11 cellular contexts compared by ENCODE assay signal in the genomic region with DNA sequence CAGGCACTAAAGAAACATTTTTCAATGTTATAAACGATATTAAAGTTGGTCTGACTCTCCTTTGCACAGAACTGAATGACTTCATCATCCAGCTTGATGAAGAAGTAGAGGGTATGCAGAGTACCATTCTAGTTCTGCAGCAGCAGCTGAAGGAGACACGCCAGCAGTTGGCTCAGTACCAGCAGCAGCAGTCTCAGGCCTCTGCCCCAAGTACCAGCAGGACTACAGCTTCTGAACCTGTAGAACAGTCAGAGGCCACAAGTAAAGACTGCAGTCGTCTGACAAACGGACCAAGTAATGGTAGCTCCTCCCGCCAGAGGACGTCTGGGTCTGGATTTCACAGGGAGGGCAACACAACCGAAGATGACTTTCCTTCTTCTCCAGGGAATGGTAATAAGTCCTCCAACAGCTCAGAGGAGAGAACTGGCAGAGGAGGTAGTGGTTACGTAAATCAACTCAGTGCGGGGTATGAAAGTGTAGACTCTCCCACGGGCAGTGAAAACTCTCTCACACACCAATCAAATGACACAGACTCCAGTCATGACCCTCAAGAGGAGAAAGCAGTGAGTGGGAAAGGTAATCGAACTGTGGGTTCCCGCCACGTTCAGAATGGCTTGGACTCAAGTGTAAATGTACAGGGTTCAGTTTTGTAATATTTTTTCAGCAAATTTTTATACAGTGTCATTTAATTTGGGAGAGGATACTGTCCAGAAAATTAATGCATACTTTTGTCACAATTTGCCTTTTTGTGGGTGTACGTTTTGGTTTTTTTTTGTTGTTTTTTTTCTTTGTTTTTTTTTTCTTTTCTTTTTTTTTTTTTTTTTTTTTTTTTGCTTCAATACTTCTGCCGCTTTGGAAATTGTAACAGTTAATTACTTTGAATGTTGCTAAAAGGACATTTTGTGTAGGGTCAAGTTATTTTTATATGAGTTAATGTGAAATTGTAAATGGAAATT. TPM values are rescaled to one million over a fixed set of nuclear protein-coding genes. Genes with fewer than 3 reads are reported as not detected.
DNase-seq lines count a peak whose midpoint lies in the region; ATAC-seq and TF ChIP-seq lines count a peak whose summit lies in the region.
"Had no signal": no experiment of that assay in that cellular context is flagged by ENCODE, and none has a peak within 500 bp of the region (broad histone marks: within the 10 kb centered on the region; RNA-seq: fewer than 3 reads in every experiment).

No MANE protein-coding gene starts in this region.

- no peak for ATAC-seq in CD4-positive, alpha-beta T cell (ENCODE audit: poor library complexity)
- no peak for ATAC-seq in GM23338
- no peak for ATAC-seq in HG03097 (IDR thresholded peaks at IDR 0.05; ENCODE audit: low FRiP score, unreplicated experiment)

- peaks cover 16% of the 10 kb centered on the region; the same call in 1 of the 2 replicates for H3K79me2 ChIP-seq in GM23338 (replicated peaks; ENCODE audit: insufficient read depth)

- no peak overlapping the region for H3K4me3 Mint-ChIP-seq in CD4-positive, alpha-beta T cell
- no peak overlapping the region for H3K4me3 Mint-ChIP-seq in GM23338
- peak overlapping the region; percentile 42 for H3K4me3 Mint-ChIP-seq in neural crest cell
- H3K4me3 Mint-ChIP-seq: nephron had no signal

- no peaks in the 10 kb centered on the region for H3K9me2 ChIP-seq in GM23338 (ENCODE audit: insufficient read depth)

- CTCF ChIA-PET in CD4-positive, alpha-beta T cell (lab: Charles Lee) = no interaction called here

- H3F3A ChIP-seq in GM23338 (replicated peaks; ENCODE audit: low read depth) = peaks cover 7% of the 10 kb centered on the region; the same call in 1 of the 2 replicates

- H3K36me3 ChIP-seq in GM23338 (ENCODE audit: insufficient read depth) = peaks cover 52% of the 10 kb centered on the region; the same call in 1 of the 2 replicates

- POLR2A ChIA-PET in CD4-positive, alpha-beta T cell (lab: Charles Lee) = interaction anchor here (1.0 kb wide), 2 partner anchors 29 to 36 kb away, joined by 4 to 5 read pairs; partner anchors contain the start of gene WTAP

- H3K27ac Mint-ChIP-seq in CD4-positive, alpha-beta T cell = peak overlapping the region; percentile 15
- no peak overlapping the region for H3K27ac Mint-ChIP-seq in GM23338
- H3K27ac Mint-ChIP-seq in neural crest cell (ENCODE audit: unreplicated experiment) = no peak overlapping the region

- no peak overlapping the region for H2AFZ ChIP-seq in GM23338

- H3K4me3 ChIP-seq in GM23338 (no peak overlapping the region), cardiac fibroblast (replicated peaks in 1 of 2; ENCODE audit: low read depth in 2 of 2, low read length in 2 of 2) (no peak overlapping the region)

- H3K9me3 ChIP-seq in CD4-positive, alpha-beta T cell (ENCODE audit: control insufficient read depth, low read length) = no peaks in the 10 kb centered on the region

- no peak overlapping the region for H3K4me2 ChIP-seq in GM23338

- H3K4me1 Mint-ChIP-seq in CD4-positive, alpha-beta T cell (ENCODE audit: low read depth) = peaks cover 19% of the 10 kb centered on the region
- H3K4me1 Mint-ChIP-seq in GM23338 = peaks cover 17% of the 10 kb centered on the region
- peaks cover 6% of the 10 kb centered on the region for H3K4me1 Mint-ChIP-seq in neural crest cell

- no peaks in the 10 kb centered on the region for H3K27me3 ChIP-seq in CD4-positive, alpha-beta T cell (ENCODE audit: control insufficient read depth, insufficient read depth, low read length)
- H3K27me3 ChIP-seq in GM23338 (ENCODE audit: insufficient read depth) = no peaks in the 10 kb centered on the region

- H3K27ac ChIP-seq in CD4-positive, alpha-beta T cell (ENCODE audit: low read depth, low read length) = no peak overlapping the region
- 0 out of 2 replicates have a peak overlapping the region, but pooled peaks have one; percentile 17 for H3K27ac ChIP-seq in GM23338 (ENCODE audit: low read depth)

- H3K9me3 Mint-ChIP-seq in CD4-positive, alpha-beta T cell = no peaks in the 10 kb centered on the region
- no peaks in the 10 kb centered on the region for H3K9me3 Mint-ChIP-seq in GM23338
- H3K9me3 Mint-ChIP-seq in neural crest cell = no peaks in the 10 kb centered on the region
- H3K9me3 Mint-ChIP-seq: nephron had no signal

- peaks cover 9% of the 10 kb centered on the region for H3K4me1 ChIP-seq in GM23338 (ENCODE audit: insufficient read depth)

- intact Hi-C loops in CD4-positive, alpha-beta T cell (cut with DNase I, micrococcal nuclease) = no loop called here

- no peak for DNase-seq in CD4-positive, alpha-beta T cell
- DNase-seq in GM23338 (ENCODE audit: low spot score) (no peak), cardiac fibroblast (ENCODE audit: low read depth in 2 of 2) (peak; percentile 7 to 13), neural crest cell (ENCODE audit: low read depth, low spot score) (no peak), DMS153 treated with DMSO at 0.1 percent for 48 hours (lab: John Stamatoyannopoulos, UW; ENCODE audit: unreplicated experiment) (no peak), GF-D8 (lab: John Stamatoyannopoulos, UW) (no peak), iPS-NIHi11 (ENCODE audit: low spot score) (no peak)
- DNase-seq: NCI-H748 treated with DMSO at 0.1 percent for 48 hours; stimulated activated CD4-positive, alpha-beta T cell treated with anti-CD3 and anti-CD28 coated beads, Interleukin-15, amount 100 ng/mL, for 24 hours had no signal

- peaks cover 90% of the 10 kb centered on the region for H3K36me3 Mint-ChIP-seq in CD4-positive, alpha-beta T cell (ENCODE audit: low read depth)
- H3K36me3 Mint-ChIP-seq in GM23338 (ENCODE audit: low read depth) (peaks cover 81% of the 10 kb centered on the region), neural crest cell (ENCODE audit: low read depth) (peaks cover 28% of the 10 kb centered on the region)

- H4K20me1 ChIP-seq in GM23338 (replicated peaks; ENCODE audit: insufficient read depth) = 0 out of 2 replicates have a peak, but pooled peaks cover 4% of the 10 kb centered on the region

- H3K27me3 Mint-ChIP-seq in CD4-positive, alpha-beta T cell = no peaks in the 10 kb centered on the region
- H3K27me3 Mint-ChIP-seq in GM23338 (ENCODE audit: insufficient read depth, low read depth, poor library complexity) (no peaks in the 10 kb centered on the region), neural crest cell (ENCODE audit: low read depth) (no peaks in the 10 kb centered on the region)

- TF ChIP-seq CTCF in CD4-positive, alpha-beta T cell (IDR thresholded peaks at IDR 0.05) = no peak
- TF ChIP-seq CTCF in GM23338 (conservative IDR thresholded peaks at IDR 0.05; ENCODE audit: low read depth in 2 of 2) (no peak), cardiac fibroblast (IDR thresholded peaks at IDR 0.05; ENCODE audit: low read depth, low read length) (no peak), neural crest cell (conservative IDR thresholded peaks at IDR 0.05) (no peak)

TF ChIP-seq in GM23338, 12 proteins besides CTCF, POLR2A, EP300 and RAD21 (continues in another document):
- TF ChIP-seq JUNB (IDR thresholded peaks at IDR 0.05; ENCODE audit: unreplicated experiment) (no peak), ETS1 (IDR thresholded peaks at IDR 0.05) (no peak), EZH2 (IDR thresholded peaks at IDR 0.05; ENCODE audit: low read depth, unreplicated experiment) (no peak), ZNF331 (CRISPR knock-in tag; IDR thresholded peaks at IDR 0.05; ENCODE audit: low read depth) (no peak)

RNA-seq across cellular contexts. Expression of gene ACAT2, which starts 6.6 kb away (rescaled TPM):
- total RNA-seq in CD4-positive, alpha-beta T cell = 10 to 100 TPM; 21.4 to 25.8 TPM
- total RNA-seq in GM23338 (2014; rRNA removed; shearing (Covaris generic)) = 104 and 108 TPM in 2 replicates
- 136 and 151 TPM in 2 replicates for polyA plus RNA-seq in GM23338 (2016; fragmentation: Nextera tagmentation; extraction: Ambion mirVana)
- total RNA-seq in neural crest cell = 419 and 443 TPM in 2 replicates

RNA-seq across cellular contexts. Expression of gene WTAP, which starts 27.9 kb away (rescaled TPM):
- total RNA-seq in CD4-positive, alpha-beta T cell = 100 to 1,000 TPM; 211 to 227 TPM
- 108 and 110 TPM in 2 replicates for total RNA-seq in GM23338 (2014; rRNA removed; shearing (Covaris generic))
- polyA plus RNA-seq in GM23338 (2016; fragmentation: Nextera tagmentation; extraction: Ambion mirVana) = 107 and 121 TPM in 2 replicates
- total RNA-seq in neural crest cell = 126 and 128 TPM in 2 replicates

RNA-seq across cellular contexts. Expression of gene TCP1, which starts 34.2 kb away (rescaled TPM):
- 100 to 1,000 TPM; 212 to 216 TPM for total RNA-seq in CD4-positive, alpha-beta T cell
- total RNA-seq in GM23338 (2014; rRNA removed; shearing (Covaris generic)) = 339 and 346 TPM in 2 replicates
- 200 and 222 TPM in 2 replicates for polyA plus RNA-seq in GM23338 (2016; fragmentation: Nextera tagmentation; extraction: Ambion mirVana)
- 246 and 248 TPM in 2 replicates for total RNA-seq in neural crest cell

RNA-seq across cellular contexts. Expression of gene MRPL18, which starts 35.0 kb away (rescaled TPM):
- total RNA-seq in CD4-positive, alpha-beta T cell = 10 to 100 TPM in 1 of 2 experiments, 1 to 10 TPM in 1; 9.8 to 10.2 TPM
- total RNA-seq in GM23338 (2014; rRNA removed; shearing (Covaris generic)) = 91.3 and 91.4 TPM in 2 replicates
- 228 and 230 TPM in 2 replicates for polyA plus RNA-seq in GM23338 (2016; fragmentation: Nextera tagmentation; extraction: Ambion mirVana)
- 53.0 and 56.3 TPM in 2 replicates for total RNA-seq in neural crest cell

RNA-seq across cellular contexts. Expression of gene PNLDC1, which starts 44.8 kb away (rescaled TPM):
- under 1 TPM in 1 of 2 experiments, not detected in 1; 0.14 TPM for total RNA-seq in CD4-positive, alpha-beta T cell
- total RNA-seq in GM23338 (2014; rRNA removed; shearing (Covaris generic)) = 0.12 TPM in 1 of 2 replicates, not detected in the other
- polyA plus RNA-seq in GM23338 (2016; fragmentation: Nextera tagmentation; extraction: Ambion mirVana) = not detected in 2 replicates
- 0.49 TPM in 1 of 2 replicates, not detected in the other for total RNA-seq in neural crest cell

Comparison
In these comparisons a context has a peak if more than half of its experiments do, and no peak if none do; other contexts are left out.
1. DNase-seq: peak in cardiac fibroblast (2 of 2); none in CD4-positive, alpha-beta T cell (0 of 10), GM23338 (single experiment), neural crest cell (single experiment), DMS153 treated with DMSO at 0.1 percent for 48 hours (single experiment), GF-D8 (single experiment) and iPS-NIHi11 (single experiment).